9 cellular contexts compared by ENCODE assay signal in genomic region chr9:130263601-130264413, GRCh38. TPM values are rescaled to one million over a fixed set of nuclear protein-coding genes. Genes with fewer than 3 reads are reported as not detected.
DNase-seq lines count a peak whose midpoint lies in the region; ATAC-seq, FAIRE-seq and TF ChIP-seq lines count a peak whose summit lies in the region.
"Had no signal": no experiment of that assay in that cellular context is flagged by ENCODE, and none has a peak within 500 bp of the region (broad histone marks: within the 10 kb centered on the region; RNA-seq: fewer than 3 reads in every experiment).

No MANE protein-coding gene starts in this region.

- no peak for FAIRE-seq in RCC 7860 (lab: Jason Lieb, UNC)

- H3K4me3 ChIP-seq in HFF-Myc (replicated peaks; ENCODE audit: low read depth, low read length) (no peak overlapping the region), fibroblast of villous mesenchyme (ENCODE audit: low read depth, low read length) (no peak overlapping the region)

- DNase-seq in HFF-Myc (ENCODE audit: extremely low read depth, low read depth) (no peak), RCC 7860 (ENCODE audit: low spot score) (peak; percentile 46), fibroblast of villous mesenchyme (ENCODE audit: low read depth) (peak; percentile 77), renal cortical epithelial cell (ENCODE audit: low read depth) (peak; percentile 29), AG08396 (ENCODE audit: low spot score) (no peak)
- DNase-seq in activated naive CD4-positive, alpha-beta T cell (lab: John Stamatoyannopoulos, UW) = no peak
- DNase-seq: kidney glomerular epithelial cell, NCI-H1436 treated with DMSO at 0.1 percent for 48 hours had no signal

- ATAC-seq in GM19328 (IDR thresholded peaks at IDR 0.05; ENCODE audit: unreplicated experiment) = no peak

- peak; percentile 8 for TF ChIP-seq CTCF in HFF-Myc (IDR thresholded peaks at IDR 0.05; ENCODE audit: low read depth, low read length, missing control alignments)
- no peak for TF ChIP-seq CTCF in fibroblast of villous mesenchyme (IDR thresholded peaks at IDR 0.05; ENCODE audit: insufficient read depth, low read depth, low read length)

RNA-seq across cellular contexts. Expression of gene HMCN2, which starts 1.8 kb away (rescaled TPM):
- total RNA-seq in fibroblast of villous mesenchyme (under 0.01 TPM in 1 of 2 replicates, not detected in the other), renal cortical epithelial cell (under 0.01 TPM in 1 of 2 replicates, not detected in the other)

Comparison
In these comparisons a context has a peak if more than half of its experiments do, and no peak if none do; other contexts are left out.
1. DNase-seq: peak in RCC 7860 (single experiment), fibroblast of villous mesenchyme (single experiment) and renal cortical epithelial cell (single experiment); none in HFF-Myc (single experiment), activated naive CD4-positive, alpha-beta T cell (0 of 4) and AG08396 (single experiment).